ENCODE assay signal across 17 cellular contexts in genomic region chr2:25098056-25098455, GRCh38. TPM values are rescaled to one million over a fixed set of nuclear protein-coding genes. Genes with fewer than 3 reads are reported as not detected.
DNase-seq lines count a peak whose midpoint lies in the region; ATAC-seq and TF ChIP-seq lines count a peak whose summit lies in the region.
"Had no signal": no experiment of that assay in that cellular context is flagged by ENCODE, and none has a peak within 500 bp of the region (broad histone marks: within the 10 kb centered on the region; RNA-seq: fewer than 3 reads in every experiment).

No MANE protein-coding gene starts in this region.

- no peak for ATAC-seq in HG02678 (IDR thresholded peaks at IDR 0.05; ENCODE audit: unreplicated experiment)
- ATAC-seq: Panc1 had no signal

- no peaks in the 10 kb centered on the region for H4K20me1 ChIP-seq in hepatocyte (ENCODE audit: insufficient read depth, poor library complexity, severe bottlenecking)

- no peak overlapping the region for H2BK120ac ChIP-seq in neuronal stem cell (ENCODE audit: low read depth, low read length)

- no peak for TF ChIP-seq POLR2A in tibial nerve (IDR thresholded peaks at IDR 0.05)

- DNase-seq in hepatocyte (ENCODE audit: low spot score) (no peak), neuronal stem cell (ENCODE audit: low spot score) (no peak), tibial nerve (ENCODE audit: low spot score in 2 of 2) (no peak), NCI-H146 (lab: John Stamatoyannopoulos, UW) (no peak)
- DNase-seq in CD4-positive, alpha-beta memory T cell = no peak
- DNase-seq: activated naive CD4-positive, alpha-beta T cell; BE2C; DMS153; effector CD8-positive, alpha-beta T cell; GM23248; NCI-H1930; NCI-H524; stimulated activated CD4-positive, alpha-beta T cell treated with anti-CD3 and anti-CD28 coated beads, Interleukin-1b, Interleukin-23, amount 100 ng/mL, for 48 hours; WERI-Rb-1 had no signal

- H3K36me3 ChIP-seq in hepatocyte (replicated peaks; ENCODE audit: insufficient read depth, low read depth) (no peaks in the 10 kb centered on the region), neuronal stem cell (replicated peaks in 1 of 2; ENCODE audit: control insufficient read depth in 2 of 2, insufficient read depth in 2 of 2, low read length in 2 of 2) (peaks cover 8 to 49% of the 10 kb centered on the region in 2 donors), tibial nerve (peaks cover 0 to 4% (median 0%) of the 10 kb centered on the region in 3 donors)
- H3K36me3 ChIP-seq in CD4-positive, alpha-beta memory T cell (ENCODE audit: insufficient read depth, low read length) = no peaks in the 10 kb centered on the region
- H3K36me3 ChIP-seq: BE2C had no signal

- H3K23ac ChIP-seq in neuronal stem cell (ENCODE audit: low read depth, low read length, poor library complexity) = no peak overlapping the region

- H3K27ac Mint-ChIP-seq in dendritic cell treated with granulocyte-macrophage colony-stimulating factor and Interleukin-4, amounts not matched to agents 40 ng/mL and 50 ng/mL, for 4 days = peak overlapping the region; percentile 17
- H3K27ac Mint-ChIP-seq in CD4-positive, alpha-beta memory T cell = no peak overlapping the region

- H3K14ac ChIP-seq in neuronal stem cell (ENCODE audit: low read length) = no peak overlapping the region

- intact Hi-C loops in dendritic cell treated with granulocyte-macrophage colony-stimulating factor and Interleukin-4, amounts not matched to agents 40 ng/mL and 50 ng/mL, for 4 days (cut with micrococcal nuclease) = no loop called here
- intact Hi-C loops in CD4-positive, alpha-beta memory T cell (cut with micrococcal nuclease) = no loop called here

- H3K4me3 Mint-ChIP-seq in dendritic cell treated with granulocyte-macrophage colony-stimulating factor and Interleukin-4, amounts not matched to agents 40 ng/mL and 50 ng/mL, for 4 days = no peak overlapping the region
- H3K4me3 Mint-ChIP-seq in CD4-positive, alpha-beta memory T cell = no peak overlapping the region

- no peaks in the 10 kb centered on the region for H3K36me3 Mint-ChIP-seq in dendritic cell treated with granulocyte-macrophage colony-stimulating factor and Interleukin-4, amounts not matched to agents 40 ng/mL and 50 ng/mL, for 4 days (ENCODE audit: low read depth)
- H3K36me3 Mint-ChIP-seq in CD4-positive, alpha-beta memory T cell = no peaks in the 10 kb centered on the region

- H3K27me3 ChIP-seq in hepatocyte = no peaks in the 10 kb centered on the region
- no peaks in the 10 kb centered on the region for H3K27me3 ChIP-seq in neuronal stem cell (ENCODE audit: control insufficient read depth in 3 of 3, insufficient read depth in 3 of 3, low read depth in 1 of 3, low read length in 3 of 3)
- no peaks in the 10 kb centered on the region for H3K27me3 ChIP-seq in tibial nerve
- H3K27me3 ChIP-seq in CD4-positive, alpha-beta memory T cell (ENCODE audit: insufficient read depth, low read length) = no peaks in the 10 kb centered on the region
- H3K27me3 ChIP-seq: BE2C had no signal

- H3K4me3 ChIP-seq in hepatocyte = no peak overlapping the region
- H3K4me3 ChIP-seq in neuronal stem cell (ENCODE audit: low read length in 2 of 2) = no peak overlapping the region
- no peak overlapping the region for H3K4me3 ChIP-seq in tibial nerve
- no peak overlapping the region for H3K4me3 ChIP-seq in CD4-positive, alpha-beta memory T cell (ENCODE audit: low read length in 2 of 2)
- H3K4me3 ChIP-seq: GM23248 had no signal

- H3K9me3 Mint-ChIP-seq in dendritic cell treated with granulocyte-macrophage colony-stimulating factor and Interleukin-4, amounts not matched to agents 40 ng/mL and 50 ng/mL, for 4 days = no peaks in the 10 kb centered on the region
- peaks cover 0 to 1% (median 0%) of the 10 kb centered on the region in 8 donors for H3K9me3 Mint-ChIP-seq in CD4-positive, alpha-beta memory T cell

- H3K79me2 ChIP-seq in hepatocyte = no peaks in the 10 kb centered on the region

- no peak overlapping the region for H2BK12ac ChIP-seq in neuronal stem cell (ENCODE audit: low read length)

- no peak overlapping the region for H3K4ac ChIP-seq in neuronal stem cell (ENCODE audit: low read length)

- no peak overlapping the region for H3K18ac ChIP-seq in neuronal stem cell (ENCODE audit: low read length)

- TF ChIP-seq CTCF in hepatocyte (IDR thresholded peaks at IDR 0.05; ENCODE audit: poor library complexity) (no peak), tibial nerve (IDR thresholded peaks at IDR 0.05) (no peak)

- H3K4me1 ChIP-seq in hepatocyte (ENCODE audit: insufficient read depth) (peaks cover 9% of the 10 kb centered on the region), neuronal stem cell (ENCODE audit: control insufficient read depth in 2 of 2, insufficient read depth in 1 of 2, low read depth in 1 of 2, low read length in 2 of 2) (peaks cover 9 to 16% of the 10 kb centered on the region in 2 donors), tibial nerve (peaks cover 0 to 24% (median 11%) of the 10 kb centered on the region in 4 donors)
- no peaks in the 10 kb centered on the region for H3K4me1 ChIP-seq in CD4-positive, alpha-beta memory T cell (ENCODE audit: insufficient read depth, low read length)
- H3K4me1 ChIP-seq: BE2C had no signal

- no peaks in the 10 kb centered on the region for H3K79me1 ChIP-seq in neuronal stem cell (ENCODE audit: low read depth, low read length)

- TF ChIP-seq EP300 in tibial nerve (IDR thresholded peaks at IDR 0.05) = no peak

- no peaks in the 10 kb centered on the region for H3K9me2 ChIP-seq in hepatocyte (replicated peaks; ENCODE audit: insufficient read depth)

- H3K9ac ChIP-seq in neuronal stem cell (ENCODE audit: low read depth, low read length, poor library complexity) = no peak overlapping the region
- H3K9ac ChIP-seq: GM23248 had no signal

- H4K91ac ChIP-seq in neuronal stem cell (ENCODE audit: low read depth, low read length, poor library complexity) = no peak overlapping the region

- no peak overlapping the region for H2BK15ac ChIP-seq in neuronal stem cell (ENCODE audit: low read length)

- H2AFZ ChIP-seq in hepatocyte (peak overlapping the region; percentile 49), neuronal stem cell (ENCODE audit: low read length) (no peak overlapping the region)
- H2AFZ ChIP-seq: GM23248 had no signal

- no peaks in the 10 kb centered on the region for H3K9me3 ChIP-seq in hepatocyte (ENCODE audit: low read depth)
- H3K9me3 ChIP-seq in neuronal stem cell (replicated peaks in 1 of 2; ENCODE audit: control insufficient read depth in 2 of 2, insufficient read depth in 1 of 2, low read depth in 1 of 2, low read length in 2 of 2) = peaks cover 3 to 7% of the 10 kb centered on the region in 2 donors
- no peaks in the 10 kb centered on the region for H3K9me3 ChIP-seq in tibial nerve
- H3K9me3 ChIP-seq in CD4-positive, alpha-beta memory T cell (ENCODE audit: control insufficient read depth in 1 of 2, low read length in 2 of 2) = no peaks in the 10 kb centered on the region
- H3K9me3 ChIP-seq: BE2C had no signal

- H3K27me3 Mint-ChIP-seq in dendritic cell treated with granulocyte-macrophage colony-stimulating factor and Interleukin-4, amounts not matched to agents 40 ng/mL and 50 ng/mL, for 4 days = no peaks in the 10 kb centered on the region
- peaks cover 4 to 5% of the 10 kb centered on the region in 2 donors for H3K27me3 Mint-ChIP-seq in CD4-positive, alpha-beta memory T cell

- no peak overlapping the region for H2AK5ac ChIP-seq in neuronal stem cell (ENCODE audit: low read depth, low read length)

- no peak overlapping the region for H3K4me2 ChIP-seq in hepatocyte
- H3K4me2 ChIP-seq in neuronal stem cell (ENCODE audit: insufficient read depth, low read length, poor library complexity, severe bottlenecking) = no peak overlapping the region

- CTCF ChIA-PET in CD4-positive, alpha-beta memory T cell (lab: Charles Lee; ENCODE audit: partially characterized antibody) = no interaction called here

- H4K8ac ChIP-seq in neuronal stem cell (ENCODE audit: low read depth, low read length) = no peak overlapping the region

- no peak overlapping the region for H2BK5ac ChIP-seq in neuronal stem cell (ENCODE audit: low read length)

- H3K4me1 Mint-ChIP-seq in dendritic cell treated with granulocyte-macrophage colony-stimulating factor and Interleukin-4, amounts not matched to agents 40 ng/mL and 50 ng/mL, for 4 days (ENCODE audit: low read depth) = peaks cover 14% of the 10 kb centered on the region
- peaks cover 0 to 2% (median 0%) of the 10 kb centered on the region in 4 donors for H3K4me1 Mint-ChIP-seq in CD4-positive, alpha-beta memory T cell

- 93% methylated on average over 2 of the region's 2 CpGs for WGBS in hepatocyte (ENCODE audit: low lambda C conversion rate, missing lambda C conversion rate)
- no CpG with 5 or more reads among the region's 2 CpGs for WGBS in neuronal stem cell (ENCODE audit: extremely low coverage in 2 of 2, insufficient read length in 2 of 2, insufficient replicate concordance in 1 of 2), 2 donors
- WGBS in tibial nerve, 2 donors = 17 to 32% methylated on average over 2 of the region's 2 CpGs

- H3K27ac ChIP-seq in hepatocyte (peak overlapping the region; percentile 81), neuronal stem cell (replicated peaks; ENCODE audit: low read length) (peak overlapping the region; percentile 39), tibial nerve (peak overlapping the region; percentile 61 to 90 (median 72))
- H3K27ac ChIP-seq in CD4-positive, alpha-beta memory T cell (ENCODE audit: low read depth, low read length) = no peak overlapping the region
- H3K27ac ChIP-seq: GM23248, WERI-Rb-1 had no signal

- POLR2A ChIA-PET in CD4-positive, alpha-beta memory T cell (lab: Charles Lee; ENCODE audit: partially characterized antibody) = no interaction called here

RNA-seq across cellular contexts. Expression of gene EFR3B, which starts 56.2 kb away (rescaled TPM):
- 2.0 and 2.7 TPM in 2 replicates for total RNA-seq in hepatocyte
- 1.1 and 1.6 TPM in 2 replicates for polyA plus RNA-seq in hepatocyte
- polyA plus RNA-seq in neuronal stem cell (2013, experiment 1 of 2) = 17.1 TPM
- 17.6 TPM for polyA plus RNA-seq in neuronal stem cell (2013, experiment 2 of 2)
- 1 to 10 TPM; 5.4 to 7.1 (median 5.7) TPM for total RNA-seq in tibial nerve
- under 1 TPM; 0.12 to 0.14 TPM for total RNA-seq in CD4-positive, alpha-beta memory T cell
- polyA plus RNA-seq in CD4-positive, alpha-beta memory T cell = under 1 TPM in 1 of 2 donors, not detected in 1; 0.07 TPM
